Comparison of ENCODE assay signal across 1 cellular context in the genomic region with DNA sequence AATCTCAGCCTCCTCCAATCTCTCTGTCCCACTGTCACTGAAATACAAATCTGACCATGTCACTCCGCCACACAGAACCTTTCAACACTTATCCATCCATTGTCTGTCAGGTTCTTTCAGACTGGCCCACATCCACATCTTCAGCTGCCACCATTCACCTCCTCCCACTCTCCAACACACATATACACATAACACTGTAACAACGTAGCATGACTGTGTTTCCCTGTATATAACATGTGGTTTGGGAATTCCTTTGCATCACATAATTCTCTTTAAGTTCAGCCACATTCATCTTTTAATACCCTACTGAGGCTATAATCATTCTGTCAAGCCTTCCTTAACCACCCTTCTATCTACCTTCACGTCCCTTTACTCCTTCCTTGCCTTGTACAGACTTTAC.
TF ChIP-seq lines count a peak whose summit lies in the region.

No MANE protein-coding gene starts in this region.

TF ChIP-seq in GM12878, 131 proteins besides CTCF, POLR2A, EP300 and RAD21 (continued from another document):
- TF ChIP-seq, protein P1, sequence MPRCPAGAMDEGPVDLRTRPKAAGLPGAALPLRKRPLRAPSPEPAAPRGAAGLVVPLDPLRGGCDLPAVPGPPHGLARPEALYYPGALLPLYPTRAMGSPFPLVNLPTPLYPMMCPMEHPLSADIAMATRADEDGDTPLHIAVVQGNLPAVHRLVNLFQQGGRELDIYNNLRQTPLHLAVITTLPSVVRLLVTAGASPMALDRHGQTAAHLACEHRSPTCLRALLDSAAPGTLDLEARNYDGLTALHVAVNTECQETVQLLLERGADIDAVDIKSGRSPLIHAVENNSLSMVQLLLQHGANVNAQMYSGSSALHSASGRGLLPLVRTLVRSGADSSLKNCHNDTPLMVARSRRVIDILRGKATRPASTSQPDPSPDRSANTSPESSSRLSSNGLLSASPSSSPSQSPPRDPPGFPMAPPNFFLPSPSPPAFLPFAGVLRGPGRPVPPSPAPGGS (IDR thresholded peaks at IDR 0.05; ENCODE audit: borderline replicate concordance, insufficient read depth, low read depth, low read length, poor library complexity, severe bottlenecking): no peak
- TF ChIP-seq, protein P2, sequence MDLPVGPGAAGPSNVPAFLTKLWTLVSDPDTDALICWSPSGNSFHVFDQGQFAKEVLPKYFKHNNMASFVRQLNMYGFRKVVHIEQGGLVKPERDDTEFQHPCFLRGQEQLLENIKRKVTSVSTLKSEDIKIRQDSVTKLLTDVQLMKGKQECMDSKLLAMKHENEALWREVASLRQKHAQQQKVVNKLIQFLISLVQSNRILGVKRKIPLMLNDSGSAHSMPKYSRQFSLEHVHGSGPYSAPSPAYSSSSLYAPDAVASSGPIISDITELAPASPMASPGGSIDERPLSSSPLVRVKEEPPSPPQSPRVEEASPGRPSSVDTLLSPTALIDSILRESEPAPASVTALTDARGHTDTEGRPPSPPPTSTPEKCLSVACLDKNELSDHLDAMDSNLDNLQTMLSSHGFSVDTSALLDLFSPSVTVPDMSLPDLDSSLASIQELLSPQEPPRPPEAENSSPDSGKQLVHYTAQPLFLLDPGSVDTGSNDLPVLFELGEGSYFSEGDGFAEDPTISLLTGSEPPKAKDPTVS (IDR thresholded peaks at IDR 0.05; ENCODE audit: low read depth, low read length): no peak
- TF ChIP-seq ESRRA (IDR thresholded peaks at IDR 0.05; ENCODE audit: low read length): no peak
